9 cellular contexts compared by ENCODE assay signal in genomic region chr11:59173964-59174663, GRCh38. TPM values are rescaled to one million over a fixed set of nuclear protein-coding genes. Genes with fewer than 3 reads are reported as not detected.
DNase-seq lines count a peak whose midpoint lies in the region; ATAC-seq and TF ChIP-seq lines count a peak whose summit lies in the region.
"Had no signal": no experiment of that assay in that cellular context is flagged by ENCODE, and none has a peak within 500 bp of the region (broad histone marks: within the 10 kb centered on the region; RNA-seq: fewer than 3 reads in every experiment).

No MANE protein-coding gene starts in this region.

- ATAC-seq in esophagus mucosa (peak; percentile 73), HG03432 (IDR thresholded peaks at IDR 0.05; ENCODE audit: unreplicated experiment) (no peak), GM18873 (IDR thresholded peaks at IDR 0.05; ENCODE audit: low FRiP score, unreplicated experiment) (no peak)

- H3K27ac ChIP-seq in BLaER1 (no peak overlapping the region), Karpas-422 (ENCODE audit: low read length) (no peak overlapping the region)
- H3K27ac ChIP-seq: VCaP had no signal

- no peak for TF ChIP-seq CTCF in neural crest cell (conservative IDR thresholded peaks at IDR 0.05)

- peak overlapping the region; percentile 92 for H3K4me3 Mint-ChIP-seq in neural crest cell
- H3K4me3 Mint-ChIP-seq in immature natural killer cell, result peak overlapping the region in 1 of 5 donors; percentile 31

- no peaks in the 10 kb centered on the region for H3K9me2 ChIP-seq in Karpas-422 (replicated peaks; ENCODE audit: insufficient read depth, low read length)

- H3K4me3 ChIP-seq in BLaER1, result no peak overlapping the region; the same call in 1 of the 2 replicates
- H3K4me3 ChIP-seq in Karpas-422 (ENCODE audit: low read length), result no peak overlapping the region; the same call in 1 of the 2 replicates

- no peak for DNase-seq in Karpas-422
- DNase-seq in neural crest cell (ENCODE audit: low read depth, low spot score), result no peak
- no peak for DNase-seq in stimulated activated CD4-positive, alpha-beta T cell treated with anti-CD3 and anti-CD28 coated beads, Interleukin-1b, Interleukin-23, amount 100 ng/mL, for 48 hours
- DNase-seq in immature natural killer cell, result no peak

- H4K20me1 ChIP-seq in BLaER1, result peaks cover 15% of the 10 kb centered on the region; the same call in 1 of the 2 replicates
- H4K20me1 ChIP-seq in Karpas-422 (ENCODE audit: insufficient read depth, low read depth, low read length), result peaks cover 10% of the 10 kb centered on the region; the same call in 1 of the 2 replicates

- H3K4me1 ChIP-seq in BLaER1 (peaks cover 32% of the 10 kb centered on the region), Karpas-422 (ENCODE audit: low read length) (peaks cover 22% of the 10 kb centered on the region)

- H3K9me3 ChIP-seq in BLaER1 (peaks cover 7% of the 10 kb centered on the region), Karpas-422 (ENCODE audit: low read length) (no peaks in the 10 kb centered on the region)

- no peaks in the 10 kb centered on the region for H3K79me2 ChIP-seq in Karpas-422 (ENCODE audit: low read length)

- H3K27me3 Mint-ChIP-seq in neural crest cell (ENCODE audit: low read depth) (peaks cover 6% of the 10 kb centered on the region), immature natural killer cell (ENCODE audit: low read depth in 3 of 3) (peaks cover 6 to 9% (median 8%) of the 10 kb centered on the region in 3 donors)

- H3K27me3 ChIP-seq in BLaER1 (peaks cover 28% of the 10 kb centered on the region), Karpas-422 (ENCODE audit: low read length) (no peaks in the 10 kb centered on the region)

- H3K36me3 Mint-ChIP-seq in neural crest cell (ENCODE audit: low read depth) (peaks cover 22% of the 10 kb centered on the region), immature natural killer cell (no peaks in the 10 kb centered on the region)

- H3K27ac Mint-ChIP-seq in neural crest cell (ENCODE audit: unreplicated experiment) (peak overlapping the region; percentile 97), immature natural killer cell (no peak overlapping the region)

- H3K9me3 Mint-ChIP-seq in neural crest cell, result no peaks in the 10 kb centered on the region
- no peaks in the 10 kb centered on the region for H3K9me3 Mint-ChIP-seq in immature natural killer cell

- H3K4me1 Mint-ChIP-seq in neural crest cell, result peaks cover 60% of the 10 kb centered on the region
- H3K4me1 Mint-ChIP-seq in immature natural killer cell, result peaks cover 6 to 8% of the 10 kb centered on the region in 2 donors

- no peak overlapping the region for H2AFZ ChIP-seq in Karpas-422 (ENCODE audit: low read length)

- no peaks in the 10 kb centered on the region; the same call in 1 of the 2 replicates for H3K36me3 ChIP-seq in BLaER1
- H3K36me3 ChIP-seq in Karpas-422 (ENCODE audit: insufficient read depth, low read length), result no peaks in the 10 kb centered on the region

- H3K9ac ChIP-seq in BLaER1, result no peak overlapping the region
- no peak overlapping the region for H3K9ac ChIP-seq in Karpas-422 (ENCODE audit: low read length)

- H3K4me2 ChIP-seq in BLaER1 (peak overlapping the region; percentile 99), Karpas-422 (ENCODE audit: low read depth, low read length, poor library complexity, severe bottlenecking) (peak overlapping the region; percentile 99)

RNA-seq across cellular contexts. Expression of gene DTX4, which starts 2.2 kb away (rescaled TPM):
- total RNA-seq in Karpas-422 (2014; rRNA removed; shearing (Covaris generic); ENCODE audit: low replicate concordance), result 8.4 and 9.2 TPM in 2 replicates
- 3.3 TPM for total RNA-seq in esophagus mucosa
- total RNA-seq in neural crest cell, result 129 and 139 TPM in 2 replicates
- polyA plus RNA-seq in immature natural killer cell, result 1 to 10 TPM in 1 of 3 donors, under 1 TPM in 2; 0.16 to 1.2 (median 0.22) TPM

RNA-seq across cellular contexts. Expression of gene FAM111A, which starts 31.5 kb away (rescaled TPM):
- total RNA-seq in Karpas-422 (2014; rRNA removed; shearing (Covaris generic); ENCODE audit: low replicate concordance), result 48.2 and 64.1 TPM in 2 replicates
- 7.5 TPM for total RNA-seq in esophagus mucosa
- total RNA-seq in neural crest cell, result 23.4 and 25.8 TPM in 2 replicates
- polyA plus RNA-seq in immature natural killer cell, result 10 to 100 TPM; 28.6 to 41.8 (median 31.2) TPM

RNA-seq across cellular contexts. Expression of gene MPEG1, which starts 38.6 kb away (rescaled TPM):
- total RNA-seq in Karpas-422 (2014; rRNA removed; shearing (Covaris generic); ENCODE audit: low replicate concordance), result 59.6 and 80.0 TPM in 2 replicates
- total RNA-seq in esophagus mucosa (1.8 TPM), neural crest cell (not detected in 2 replicates)
- 10 to 100 TPM in 1 of 3 donors, 1 to 10 TPM in 2; 1.7 to 13.2 (median 7.1) TPM for polyA plus RNA-seq in immature natural killer cell

Comparison
In these comparisons a context has a peak if more than half of its experiments do, and no peak if none do; other contexts are left out.
1. RNA of gene DTX4, which starts 2.2 kb away (total RNA-seq): 129 to 139 TPM in neural crest cell; 8.4 to 9.2 TPM in Karpas-422 and 3.3 TPM in esophagus mucosa (single experiment); every median in the first group is over 10 times any median in the second.
2. RNA of gene MPEG1, which starts 38.6 kb away (total RNA-seq): 59.6 to 80.0 TPM in Karpas-422; 1.8 TPM in esophagus mucosa (single experiment) and not detected in neural crest cell; every median in the first group is over 10 times any median in the second.